In the genomic region with DNA sequence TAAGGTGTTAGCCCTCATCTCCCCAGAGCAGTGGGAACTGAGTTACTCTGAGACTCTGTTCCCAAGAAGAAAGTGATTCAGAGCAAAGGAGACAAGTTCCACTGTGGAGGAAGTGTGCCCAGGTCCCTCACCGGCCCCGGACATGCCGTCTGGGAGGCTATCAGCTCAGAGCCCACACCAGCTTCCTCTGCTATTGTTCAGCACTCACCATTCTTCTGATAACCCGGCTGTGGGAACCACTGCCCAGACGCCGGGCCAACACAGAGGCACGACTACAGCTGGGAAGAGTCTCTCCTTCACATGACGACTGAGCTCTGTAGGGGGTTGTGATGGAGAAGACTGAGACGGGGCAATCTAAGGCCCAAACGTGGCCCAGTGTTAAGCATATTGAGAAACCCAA, we compare ENCODE assay signal across 39 cellular contexts. TPM values are rescaled to one million over a fixed set of nuclear protein-coding genes. Genes with fewer than 3 reads are reported as not detected.
DNase-seq lines count a peak whose midpoint lies in the region; ATAC-seq, FAIRE-seq and TF ChIP-seq lines count a peak whose summit lies in the region.
"Had no signal": no experiment of that assay in that cellular context is flagged by ENCODE, and none has a peak within 500 bp of the region (broad histone marks: within the 10 kb centered on the region; RNA-seq: fewer than 3 reads in every experiment).

No MANE protein-coding gene starts in this region.

- H3K27ac Mint-ChIP-seq in endothelial cell (ENCODE audit: unreplicated experiment) (peak overlapping the region; percentile 98), T-helper 17 cell (no peak overlapping the region)
- H3K27ac Mint-ChIP-seq in stimulated activated memory B cell treated with anti-CD40 and anti-IgM and Interleukin-4, amounts not matched to agents 10 μg/mL and 1 μg/mL and 100 μg/mL, for 72 hours = no peak overlapping the region
- H3K27ac Mint-ChIP-seq: activated B cell treated with CpG ODN at 0.5 μM for 24 hours; activated CD4-positive, alpha-beta T cell treated with anti-CD3 and anti-CD28 coated beads, Interleukin-2, amount 10 ng/mL, durations not matched to agents 7 days and 5 days; activated naive CD8-positive, alpha-beta T cell treated with anti-CD3 and anti-CD28 coated beads, Interleukin-2, amount 10 ng/mL, durations not matched to agents 7 days and 5 days; activated T-cell treated with anti-CD3 and anti-CD28 coated beads, Interleukin-2, amount 50 U/mL, for 24 hours; CD8-positive, alpha-beta T cell; effector memory CD8-positive, alpha-beta T cell had no signal

- H3K4me3 Mint-ChIP-seq in endothelial cell (ENCODE audit: unreplicated experiment) = no peak overlapping the region
- H3K4me3 Mint-ChIP-seq in stimulated activated memory B cell treated with anti-CD40 and anti-IgM and Interleukin-4, amounts not matched to agents 10 μg/mL and 1 μg/mL and 100 μg/mL, for 72 hours = no peak overlapping the region
- H3K4me3 Mint-ChIP-seq in T-helper 17 cell = no peak overlapping the region
- H3K4me3 Mint-ChIP-seq: activated B cell treated with CpG ODN at 0.5 μM for 24 hours; activated CD4-positive, alpha-beta T cell treated with anti-CD3 and anti-CD28 coated beads, Interleukin-2, amount 10 ng/mL, durations not matched to agents 7 days and 5 days; activated naive CD8-positive, alpha-beta T cell treated with anti-CD3 and anti-CD28 coated beads, Interleukin-2, amount 10 ng/mL, durations not matched to agents 7 days and 5 days; activated T-cell treated with anti-CD3 and anti-CD28 coated beads, Interleukin-2, amount 50 U/mL, for 24 hours; CD8-positive, alpha-beta T cell; effector memory CD8-positive, alpha-beta T cell had no signal

- H3K9me3 Mint-ChIP-seq in endothelial cell (ENCODE audit: unreplicated experiment) = no peaks in the 10 kb centered on the region
- H3K9me3 Mint-ChIP-seq in stimulated activated memory B cell treated with anti-CD40 and anti-IgM and Interleukin-4, amounts not matched to agents 10 μg/mL and 1 μg/mL and 100 μg/mL, for 72 hours = no peaks in the 10 kb centered on the region
- H3K9me3 Mint-ChIP-seq: activated B cell treated with CpG ODN at 0.5 μM for 24 hours; activated CD4-positive, alpha-beta T cell treated with anti-CD3 and anti-CD28 coated beads, Interleukin-2, amount 10 ng/mL, durations not matched to agents 7 days and 5 days; activated naive CD8-positive, alpha-beta T cell treated with anti-CD3 and anti-CD28 coated beads, Interleukin-2, amount 10 ng/mL, durations not matched to agents 7 days and 5 days; activated T-cell treated with anti-CD3 and anti-CD28 coated beads, Interleukin-2, amount 50 U/mL, for 24 hours; CD8-positive, alpha-beta T cell; effector memory CD8-positive, alpha-beta T cell had no signal

- TF ChIP-seq POLR2A in GM12891 (IDR thresholded peaks at IDR 0.05; ENCODE audit: low read depth, low read length) = no peak

- no peak for FAIRE-seq in GM12891 (lab: Jason Lieb, UNC)
- FAIRE-seq: astrocyte, GM18507, GM19239 had no signal

- peak; percentile 25 for ATAC-seq in stimulated activated memory B cell treated with anti-CD40 and anti-IgM and Interleukin-4, amounts not matched to agents 10 μg/mL and 1 μg/mL and 100 μg/mL, for 72 hours
- ATAC-seq in HG03175 (IDR thresholded peaks at IDR 0.05; ENCODE audit: unreplicated experiment) (no peak), T-helper 17 cell (no peak)
- ATAC-seq: CD8-positive, alpha-beta T cell; effector memory CD8-positive, alpha-beta T cell; esophagus mucosa; foreskin keratinocyte; Panc1 had no signal

- peaks cover 40% of the 10 kb centered on the region for H3K4me1 Mint-ChIP-seq in endothelial cell (ENCODE audit: unreplicated experiment)
- no peaks in the 10 kb centered on the region for H3K4me1 Mint-ChIP-seq in stimulated activated memory B cell treated with anti-CD40 and anti-IgM and Interleukin-4, amounts not matched to agents 10 μg/mL and 1 μg/mL and 100 μg/mL, for 72 hours
- no peaks in the 10 kb centered on the region for H3K4me1 Mint-ChIP-seq in T-helper 17 cell
- H3K4me1 Mint-ChIP-seq: activated B cell treated with CpG ODN at 0.5 μM for 24 hours; activated CD4-positive, alpha-beta T cell treated with anti-CD3 and anti-CD28 coated beads, Interleukin-2, amount 10 ng/mL, durations not matched to agents 7 days and 5 days; activated naive CD8-positive, alpha-beta T cell treated with anti-CD3 and anti-CD28 coated beads, Interleukin-2, amount 10 ng/mL, durations not matched to agents 7 days and 5 days had no signal

- TF ChIP-seq CTCF in endothelial cell (IDR thresholded peaks at IDR 0.05; ENCODE audit: unreplicated experiment) = no peak

- H3K36me3 Mint-ChIP-seq in endothelial cell (ENCODE audit: low read depth, unreplicated experiment) = no peaks in the 10 kb centered on the region
- no peaks in the 10 kb centered on the region for H3K36me3 Mint-ChIP-seq in stimulated activated memory B cell treated with anti-CD40 and anti-IgM and Interleukin-4, amounts not matched to agents 10 μg/mL and 1 μg/mL and 100 μg/mL, for 72 hours
- H3K36me3 Mint-ChIP-seq in T-helper 17 cell (ENCODE audit: low read depth) = no peaks in the 10 kb centered on the region
- H3K36me3 Mint-ChIP-seq: activated naive CD8-positive, alpha-beta T cell treated with anti-CD3 and anti-CD28 coated beads, Interleukin-2, amount 10 ng/mL, durations not matched to agents 7 days and 5 days; CD8-positive, alpha-beta T cell had no signal

- H3K9me3 ChIP-seq in T-helper 17 cell (ENCODE audit: control insufficient read depth, low read length, poor library complexity, severe bottlenecking) = no peaks in the 10 kb centered on the region
- H3K9me3 ChIP-seq: BE2C, sigmoid colon, tibial nerve had no signal

- H3K27me3 Mint-ChIP-seq in endothelial cell (ENCODE audit: unreplicated experiment) (no peaks in the 10 kb centered on the region), T-helper 17 cell (peaks cover 15% of the 10 kb centered on the region)
- peaks cover 17% of the 10 kb centered on the region for H3K27me3 Mint-ChIP-seq in stimulated activated memory B cell treated with anti-CD40 and anti-IgM and Interleukin-4, amounts not matched to agents 10 μg/mL and 1 μg/mL and 100 μg/mL, for 72 hours

- DNase-seq in UCSD-AML1 (lab: John Stamatoyannopoulos, UW; ENCODE audit: unreplicated experiment) (peak; percentile 80), endothelial cell (ENCODE audit: low spot score) (peak; percentile 70), islet precursor cell (peak; percentile 56), GM12891 (ENCODE audit: insufficient read length, low spot score) (no peak), T-helper 17 cell (no peak)
- DNase-seq in activated effector memory CD4-positive, alpha-beta T cell treated with anti-CD3 and anti-CD28 coated beads, Interleukin-2, amount 50 U/mL, for 16 hours = no peak
- DNase-seq: activated B cell treated with CpG ODN at 0.5 μM for 24 hours; activated CD4-positive, alpha-beta T cell treated with anti-CD3 and anti-CD28 coated beads, Interleukin-2, amount 10 ng/mL, durations not matched to agents 7 days and 5 days; activated gamma-delta T cell; activated naive CD8-positive, alpha-beta T cell treated with anti-CD3 and anti-CD28 coated beads, Interleukin-2, amount 10 ng/mL, durations not matched to agents 7 days and 5 days; activated T-cell treated with anti-CD3 and anti-CD28 coated beads, Interleukin-2, amount 50 U/mL, for 24 hours; BE2C; caudate nucleus; CD8-positive, alpha-beta T cell; cortex of kidney; DMS 273 treated with DMSO at 0.1 percent for 48 hours; effector memory CD8-positive, alpha-beta T cell; foreskin keratinocyte; H7; Karpas-422; kidney glomerular epithelial cell; MV-4-11; NCI-H146; NCI-H446; NCI-H748 treated with DMSO at 0.1 percent for 48 hours; SHP77 treated with DMSO at 0.1 percent for 48 hours; sigmoid colon; stimulated activated CD4-positive, alpha-beta T cell treated with anti-CD3 and anti-CD28 coated beads, Interleukin-12 subunit alpha, Interleukin-12 subunit beta, amount 100 ng/mL, for 4 hours; stimulated activated CD4-positive, alpha-beta T cell treated with anti-CD3 and anti-CD28 coated beads, Interleukin-2, amount 100 ng/mL, for 48 hours had no signal

TF ChIP-seq in GM12891, 5 proteins besides CTCF, POLR2A, EP300 and RAD21:
- no peak for TF ChIP-seq SPI1 (IDR thresholded peaks at IDR 0.05; ENCODE audit: low read depth, low read length)
- no peak for TF ChIP-seq PAX5 (IDR thresholded peaks at IDR 0.05; ENCODE audit: insufficient read depth, low read length, severe bottlenecking)
- no peak for TF ChIP-seq POU2F2 (IDR thresholded peaks at IDR 0.05; ENCODE audit: low read depth, low read length)
- no peak for TF ChIP-seq POLR2AphosphoS5 (IDR thresholded peaks at IDR 0.05; ENCODE audit: low read depth, low read length)
- no peak for TF ChIP-seq TAF1 (IDR thresholded peaks at IDR 0.05; ENCODE audit: low read depth, low read length)

RNA-seq across cellular contexts. Expression of a gene that starts 34.2 kb away (rescaled TPM):
- 189 TPM for total RNA-seq in endothelial cell (ENCODE audit: unreplicated experiment)
- not detected for polyA plus RNA-seq in GM12891 (2012; ENCODE audit: low read depth, missing spikeins)
- total RNA-seq in T-helper 17 cell = not detected
- total RNA-seq: activated B cell treated with CpG ODN at 0.5 μM for 24 hours; activated CD4-positive, alpha-beta T cell treated with anti-CD3 and anti-CD28 coated beads, Interleukin-2, amount 10 ng/mL, durations not matched to agents 7 days and 5 days; activated CD8-positive, alpha-beta memory T cell treated with anti-CD3 and anti-CD28 coated beads for 36 hours; activated naive CD8-positive, alpha-beta T cell treated with anti-CD3 and anti-CD28 coated beads, Interleukin-2, amount 10 ng/mL, durations not matched to agents 7 days and 5 days; CD8-positive, alpha-beta T cell; myocyte had no signal

Comparison
In these comparisons a context has a peak if more than half of its experiments do, and no peak if none do; other contexts are left out.
1. DNase-seq: peak in UCSD-AML1 (single experiment), endothelial cell (single experiment) and islet precursor cell (single experiment); none in activated effector memory CD4-positive, alpha-beta T cell treated with anti-CD3 and anti-CD28 coated beads, Interleukin-2, amount 50 U/mL, for 16 hours (single experiment), GM12891 (single experiment) and T-helper 17 cell (0 of 3).
2. RNA of a gene that starts 34.2 kb away (total RNA-seq): 189 TPM in endothelial cell (single experiment); not detected in T-helper 17 cell; every median in the first group is over 100 times any median in the second.